In the genomic region with DNA sequence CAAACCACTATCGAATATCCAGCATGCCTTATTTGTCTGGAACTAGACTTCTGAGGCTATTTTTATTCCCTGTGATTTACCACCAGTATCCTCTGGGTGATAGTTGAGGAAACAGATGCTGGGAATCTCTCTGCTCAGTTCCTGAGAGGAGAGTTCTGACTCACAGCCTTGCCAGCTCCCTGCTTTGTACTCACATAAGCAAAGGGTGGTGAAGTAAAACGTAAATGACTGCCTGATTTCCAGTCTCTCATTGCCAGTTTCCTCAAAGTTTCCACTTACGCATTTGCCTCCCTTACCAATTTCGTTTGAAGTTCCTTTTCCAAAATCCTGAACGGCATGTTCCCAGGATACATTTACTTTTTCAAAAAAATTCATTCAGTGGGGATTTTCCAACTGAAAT, we compare ENCODE assay signal across 11 cellular contexts.
DNase-seq lines count a peak whose midpoint lies in the region; ATAC-seq, FAIRE-seq and TF ChIP-seq lines count a peak whose summit lies in the region.
"Had no signal": no experiment of that assay in that cellular context is flagged by ENCODE, and none has a peak within 500 bp of the region (broad histone marks: within the 10 kb centered on the region; RNA-seq: fewer than 3 reads in every experiment).

No MANE protein-coding gene starts in this region.

- H3K4me2 ChIP-seq in endothelial cell of umbilical vein (ENCODE audit: insufficient read depth, low read length) (peak overlapping the region; percentile 27), neural progenitor cell (no peak overlapping the region)
- H3K4me2 ChIP-seq: PC-9 had no signal

- FAIRE-seq in G401.6 (lab: Jason Lieb, UNC) (peak; percentile 41), endothelial cell of umbilical vein (lab: Jason Lieb, UNC) (peak; percentile 72)

- H4K20me1 ChIP-seq in endothelial cell of umbilical vein (replicated peaks; ENCODE audit: control insufficient read depth, extremely low read depth, insufficient read depth, low read length) (no peaks in the 10 kb centered on the region), neural progenitor cell (ENCODE audit: low read depth) (no peaks in the 10 kb centered on the region)

- dilution Hi-C loops in endothelial cell of umbilical vein (cut with MboI; ENCODE audit: extremely low pct_ligation_motif_present, low sequenced_read_pairs) = loop anchor here (10.0 to 25.0 kb wide), 3 partner anchors 191 to 581 kb away; no protein-coding TSS in a partner anchor

- H3K9me3 Mint-ChIP-seq in neural progenitor cell = no peaks in the 10 kb centered on the region

- H3K9ac ChIP-seq in endothelial cell of umbilical vein (replicated peaks; ENCODE audit: extremely low read depth, insufficient read depth, low read length) (peak overlapping the region; percentile 20), neural progenitor cell (no peak overlapping the region)

- H3K4me3 ChIP-seq in endothelial cell of umbilical vein (replicated peaks in 1 of 3; ENCODE audit: insufficient read depth in 1 of 3, low read depth in 1 of 3, low read length in 3 of 3) = no peak overlapping the region
- H3K4me3 ChIP-seq in neural progenitor cell = no peak overlapping the region
- H3K4me3 ChIP-seq: left ventricle myocardium inferior, PC-9, thoracic aorta had no signal

- no peak overlapping the region for H3K27ac Mint-ChIP-seq in neural progenitor cell

- H3K27me3 ChIP-seq in endothelial cell of umbilical vein (ENCODE audit: control insufficient read depth in 2 of 2, insufficient read depth in 2 of 2, low read length in 2 of 2) (peaks cover 9% of the 10 kb centered on the region in 2 experiments), neural progenitor cell (peaks cover 12% of the 10 kb centered on the region)

- H3K9me3 ChIP-seq in endothelial cell of umbilical vein (replicated peaks; ENCODE audit: control insufficient read depth, insufficient read depth, low read length) (no peaks in the 10 kb centered on the region), neural progenitor cell (ENCODE audit: low read depth) (no peaks in the 10 kb centered on the region)
- H3K9me3 ChIP-seq: left ventricle myocardium inferior, thoracic aorta had no signal

- H3F3A ChIP-seq in neural progenitor cell (ENCODE audit: low read depth) = peaks cover 5% of the 10 kb centered on the region

- peaks cover 3% of the 10 kb centered on the region for H3K4me1 Mint-ChIP-seq in neural progenitor cell

- H3K9me1 ChIP-seq in endothelial cell of umbilical vein (replicated peaks; ENCODE audit: control insufficient read depth, extremely low read depth, insufficient read depth, low read length) = no peaks in the 10 kb centered on the region

- POLR2A ChIA-PET in endothelial cell of umbilical vein (lab: Charles Lee) = no interaction called here

- H3K27me3 Mint-ChIP-seq in neural progenitor cell (ENCODE audit: insufficient read depth, low read depth) = peaks cover 4% of the 10 kb centered on the region

- intact Hi-C loops in endothelial cell of umbilical vein (cut with micrococcal nuclease) = loop anchor here (1.0 kb wide), 1 partner anchor 19 kb away; no protein-coding TSS in a partner anchor

- no peaks in the 10 kb centered on the region for H3K36me3 Mint-ChIP-seq in neural progenitor cell

- no peaks in the 10 kb centered on the region for H3K36me3 ChIP-seq in endothelial cell of umbilical vein (ENCODE audit: control insufficient read depth in 2 of 2, extremely low read depth in 1 of 2, insufficient read depth in 2 of 2, low read length in 2 of 2)
- no peaks in the 10 kb centered on the region for H3K36me3 ChIP-seq in neural progenitor cell
- H3K36me3 ChIP-seq: left ventricle myocardium inferior, thoracic aorta had no signal

- H3K79me2 ChIP-seq in endothelial cell of umbilical vein (ENCODE audit: control insufficient read depth, insufficient read depth, low read length) (no peaks in the 10 kb centered on the region), neural progenitor cell (ENCODE audit: low read depth) (no peaks in the 10 kb centered on the region)

- BruUV-seq in endothelial cell of umbilical vein (replicated peaks; lab: Mats Ljungman, UMichigan) = no TSS peak

- DNase-seq in NCI-H226 (peak; percentile 70), endothelial cell of umbilical vein (ENCODE audit: low read depth, low spot score) (peak; percentile 93), neural progenitor cell (ENCODE audit: low spot score) (peak; percentile 41), UCSD-AML1 (lab: John Stamatoyannopoulos, UW; ENCODE audit: unreplicated experiment) (no peak), cerebellum (ENCODE audit: low spot score) (no peak)
- DNase-seq in activated CD8-positive, alpha-beta memory T cell treated with anti-CD3 and anti-CD28 coated beads for 24 hours = no peak
- DNase-seq: left ventricle myocardium inferior, PC-9 had no signal

- H3K4me1 ChIP-seq in endothelial cell of umbilical vein (ENCODE audit: control insufficient read depth, extremely low read depth, insufficient read depth, low read length) (peaks cover 11% of the 10 kb centered on the region), neural progenitor cell (peaks cover 4% of the 10 kb centered on the region)

- no peak for TF ChIP-seq POLR2A in endothelial cell of umbilical vein (IDR thresholded peaks at IDR 0.05; ENCODE audit: low read depth, low read length)

- TF ChIP-seq CTCF in endothelial cell of umbilical vein (IDR thresholded peaks at IDR 0.05; ENCODE audit: extremely low read depth in 1 of 2, insufficient read depth in 1 of 2, low read depth in 1 of 2, low read length in 2 of 2) = no peak
- no peak for TF ChIP-seq CTCF in neural progenitor cell (IDR thresholded peaks at IDR 0.05)

- no peak overlapping the region for H3K4me3 Mint-ChIP-seq in neural progenitor cell

- CTCF ChIA-PET in endothelial cell of umbilical vein (lab: Charles Lee) = interaction anchor here (0.6 to 2.1 kb wide), 16 partner anchors 9 to 1453 kb away, joined by 3 to 15 read pairs (median 4); no protein-coding TSS in a partner anchor

- H2AFZ ChIP-seq in endothelial cell of umbilical vein (ENCODE audit: low read depth, low read length) = no peak overlapping the region
- H2AFZ ChIP-seq in neural progenitor cell (replicated peaks) = no peak overlapping the region
- H2AFZ ChIP-seq: PC-9 had no signal

- ATAC-seq in GM18517 (IDR thresholded peaks at IDR 0.05; ENCODE audit: unreplicated experiment) = no peak

- no peak overlapping the region for H3K27ac ChIP-seq in endothelial cell of umbilical vein (ENCODE audit: insufficient read depth, low read depth, low read length)
- H3K27ac ChIP-seq in neural progenitor cell = no peak overlapping the region
- H3K27ac ChIP-seq: left ventricle myocardium inferior, PC-9, thoracic aorta had no signal

TF ChIP-seq in endothelial cell of umbilical vein, 7 proteins besides CTCF, POLR2A, EP300 and RAD21:
- TF ChIP-seq JUN (IDR thresholded peaks at IDR 0.05; ENCODE audit: borderline replicate concordance, insufficient read depth, insufficient read length, low read depth) (peak; percentile 73), FOS (IDR thresholded peaks at IDR 0.05; ENCODE audit: borderline replicate concordance, insufficient read depth, low read length) (peak; percentile 77), MYC (IDR thresholded peaks at IDR 0.05; ENCODE audit: low read depth, low read length) (no peak), EZH2 (IDR thresholded peaks at IDR 0.05; ENCODE audit: borderline replicate concordance, low read depth, low read length, severe bottlenecking) (no peak)

Comparison
In these comparisons a context has a peak if more than half of its experiments do, and no peak if none do; other contexts are left out.
1. DNase-seq: peak in NCI-H226 (single experiment), endothelial cell of umbilical vein (single experiment) and neural progenitor cell (single experiment); none in UCSD-AML1 (single experiment), cerebellum (single experiment) and activated CD8-positive, alpha-beta memory T cell treated with anti-CD3 and anti-CD28 coated beads for 24 hours (single experiment).